Comparison of ENCODE assay signal across 9 cellular contexts in the genomic region with DNA sequence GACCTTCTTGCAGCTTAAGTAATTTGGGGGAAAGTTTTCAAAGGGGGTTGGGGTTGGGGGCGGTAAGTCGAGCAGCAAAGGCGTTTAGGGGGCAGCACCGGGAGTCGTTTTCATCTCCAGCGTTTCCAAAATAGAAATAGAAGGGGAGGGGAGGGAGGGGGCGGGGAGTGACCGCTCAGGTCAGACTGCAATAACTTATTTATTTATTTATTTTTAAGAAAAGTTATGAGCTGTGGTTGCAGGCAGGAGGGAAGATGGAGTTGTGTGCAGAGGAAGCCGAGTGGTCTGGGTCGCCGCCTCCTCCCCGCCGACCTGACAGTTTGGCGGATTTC. TPM values are rescaled to one million over a fixed set of nuclear protein-coding genes. Genes with fewer than 3 reads are reported as not detected.
DNase-seq lines count a peak whose midpoint lies in the region; ATAC-seq and TF ChIP-seq lines count a peak whose summit lies in the region.
"Had no signal": no experiment of that assay in that cellular context is flagged by ENCODE, and none has a peak within 500 bp of the region (broad histone marks: within the 10 kb centered on the region; RNA-seq: fewer than 3 reads in every experiment).

No MANE protein-coding gene starts in this region.

- WGBS in gastroesophageal sphincter (ENCODE audit: low coverage in 1 of 2), 2 donors: 0 to 4% methylated on average over 7 to 13 of the region's 14 CpGs
- 1% methylated on average over 14 of the region's 14 CpGs for WGBS in prostate gland

- TF ChIP-seq CTCF in gastroesophageal sphincter (IDR thresholded peaks at IDR 0.05): no peak
- no peak for TF ChIP-seq CTCF in prostate gland (IDR thresholded peaks at IDR 0.05)

- H3K4me1 ChIP-seq in ES-I3 (ENCODE audit: insufficient read depth, low read length) (peaks cover 34% of the 10 kb centered on the region), SJSA1 (replicated peaks) (peaks cover 58% of the 10 kb centered on the region), gastroesophageal sphincter (peaks cover 0 to 62% (median 26%) of the 10 kb centered on the region in 3 donors), prostate gland (replicated peaks) (peaks cover 3% of the 10 kb centered on the region)

- no peak for TF ChIP-seq EP300 in gastroesophageal sphincter (IDR thresholded peaks at IDR 0.05)

- no peak for TF ChIP-seq POLR2A in gastroesophageal sphincter (IDR thresholded peaks at IDR 0.05)
- no peak for TF ChIP-seq POLR2A in prostate gland (IDR thresholded peaks at IDR 0.05)

- 0 out of 2 replicates have a peak, but pooled peaks cover 4% of the 10 kb centered on the region for H3K27me3 ChIP-seq in SJSA1 (replicated peaks)
- H3K27me3 ChIP-seq in gastroesophageal sphincter: peaks cover 86% of the 10 kb centered on the region
- no peaks in the 10 kb centered on the region for H3K27me3 ChIP-seq in prostate gland (replicated peaks; ENCODE audit: insufficient read depth)

- intact Hi-C loops in prostate gland (cut with DNase I): no loop called here

- H3K9me3 ChIP-seq in ES-I3 (ENCODE audit: control insufficient read depth, insufficient read depth, low read length): no peaks in the 10 kb centered on the region
- H3K9me3 ChIP-seq in SJSA1 (replicated peaks): no peaks in the 10 kb centered on the region
- no peaks in the 10 kb centered on the region for H3K9me3 ChIP-seq in gastroesophageal sphincter
- H3K9me3 ChIP-seq in prostate gland: no peaks in the 10 kb centered on the region

- no peak for ATAC-seq in gastroesophageal sphincter

- H3K36me3 ChIP-seq in ES-I3 (ENCODE audit: insufficient read depth, low read length) (no peaks in the 10 kb centered on the region), SJSA1 (peaks cover 25% of the 10 kb centered on the region), gastroesophageal sphincter (no peaks in the 10 kb centered on the region), prostate gland (no peaks in the 10 kb centered on the region)

- H3K4me3 ChIP-seq in SJSA1 (peak overlapping the region; percentile 56), gastroesophageal sphincter (peak overlapping the region; percentile 10 to 53), prostate gland (peak overlapping the region; percentile 78 to 81)

- no peak for DNase-seq in SJSA1 (ENCODE audit: low read depth in 1 of 2, low spot score in 2 of 2)
- DNase-seq in prostate gland (ENCODE audit: low spot score): no peak
- DNase-seq in HUDEP-2 (lab: John Stamatoyannopoulos, UW; ENCODE audit: unreplicated experiment in 76 of 76): no peak
- no peak for DNase-seq in AG08396 (ENCODE audit: low spot score)
- DNase-seq in pons (ENCODE audit: low spot score): no peak
- no peak for DNase-seq in HT-29 (ENCODE audit: low spot score)
- DNase-seq: OCI-M1 had no signal

- peak overlapping the region; percentile 84; the same call in 1 of the 2 replicates for H3K9ac ChIP-seq in ES-I3 (ENCODE audit: low read depth, low read length)

- H3K27ac ChIP-seq in SJSA1 (no peak overlapping the region), gastroesophageal sphincter (no peak overlapping the region), prostate gland (peak overlapping the region; percentile 86 to 90)

RNA-seq across cellular contexts. Expression of gene SOX9, which starts 1.5 kb away (rescaled TPM):
- 2.9 and 4.0 TPM in 2 replicates for total RNA-seq in SJSA1 (2014; rRNA removed; shearing (Covaris generic))
- total RNA-seq in gastroesophageal sphincter: 1 to 10 TPM; 1.1 to 5.4 (median 2.5) TPM
- 100 to 1,000 TPM in 1 of 2 donors, 10 to 100 TPM in 1; 92.8 to 204 TPM for total RNA-seq in prostate gland
- total RNA-seq in HT-29 (2014; rRNA removed; shearing (Covaris generic)): 66.6 and 82.5 TPM in 2 replicates

Comparison
In these comparisons a context has a peak if more than half of its experiments do, and no peak if none do; other contexts are left out.
1. H3K27ac ChIP-seq: peak in prostate gland (2 of 2); none in SJSA1 (single experiment) and gastroesophageal sphincter (0 of 4).
2. RNA of gene SOX9, which starts 1.5 kb away (total RNA-seq): 92.8 to 204 TPM in prostate gland and 66.6 to 82.5 TPM in HT-29; 1.1 to 5.4 TPM in gastroesophageal sphincter and 2.9 to 4.0 TPM in SJSA1; every median in the first group is over 10 times any median in the second.
3. Peak in every context shown above with its lines, with median percentiles within 50 percentile points of each other: H3K4me3 ChIP-seq.